Comparison of ENCODE assay signal across 27 cellular contexts in genomic region chr1:112285311-112285710, GRCh38.
"Had no signal": no experiment of that assay in that cellular context is flagged by ENCODE, and none has a peak within 500 bp of the region (broad histone marks: within the 10 kb centered on the region; RNA-seq: fewer than 3 reads in every experiment).

No MANE protein-coding gene starts in this region.

- H3K27ac Mint-ChIP-seq: activated CD4-positive, alpha-beta memory T cell treated with anti-CD3 and anti-CD28 coated beads for 36 hours; activated CD4-positive, alpha-beta T cell treated with anti-CD3 and anti-CD28 coated beads for 36 hours; activated CD4-positive, alpha-beta T cell treated with anti-CD3 and anti-CD28 coated beads, Interleukin-2, amount 10 ng/mL, durations not matched to agents 24 days and 14 days; activated CD8-positive, alpha-beta memory T cell treated with anti-CD3 and anti-CD28 coated beads, Interleukin-2, amount 10 ng/mL, durations not matched to agents 7 days and 5 days; activated CD8-positive, alpha-beta T cell treated with anti-CD3 and anti-CD28 coated beads, Interleukin-2, amount 10 ng/mL, durations not matched to agents 7 days and 5 days; activated naive CD8-positive, alpha-beta T cell; activated T-cell treated with anti-CD3 and anti-CD28 coated beads, Interleukin-2, amount 50 U/mL, for 72 hours; effector memory CD8-positive, alpha-beta T cell had no signal

- ATAC-seq: activated CD4-positive, alpha-beta T cell treated with anti-CD3 and anti-CD28 coated beads for 36 hours; activated CD8-positive, alpha-beta memory T cell treated with anti-CD3 and anti-CD28 coated beads, Interleukin-2, amount 10 ng/mL, durations not matched to agents 7 days and 5 days; activated CD8-positive, alpha-beta T cell treated with anti-CD3 and anti-CD28 coated beads, Interleukin-2, amount 10 ng/mL, durations not matched to agents 7 days and 5 days; activated T-cell treated with anti-CD3 and anti-CD28 coated beads, Interleukin-2, amount 50 U/mL, for 72 hours; body of pancreas; effector memory CD8-positive, alpha-beta T cell; esophagus mucosa; foreskin keratinocyte; gastrocnemius medialis had no signal

- H3K36me3 Mint-ChIP-seq: activated CD4-positive, alpha-beta memory T cell treated with anti-CD3 and anti-CD28 coated beads for 36 hours; activated CD8-positive, alpha-beta memory T cell treated with anti-CD3 and anti-CD28 coated beads, Interleukin-2, amount 10 ng/mL, durations not matched to agents 7 days and 5 days; activated naive CD8-positive, alpha-beta T cell had no signal

- H3K9me3 Mint-ChIP-seq: activated CD4-positive, alpha-beta memory T cell treated with anti-CD3 and anti-CD28 coated beads for 36 hours; activated CD4-positive, alpha-beta T cell treated with anti-CD3 and anti-CD28 coated beads, Interleukin-2, amount 10 ng/mL, durations not matched to agents 24 days and 14 days; effector memory CD8-positive, alpha-beta T cell had no signal

- DNase-seq: activated CD4-positive, alpha-beta memory T cell treated with anti-CD3 and anti-CD28 coated beads for 36 hours; activated CD4-positive, alpha-beta T cell treated with anti-CD3 and anti-CD28 coated beads for 36 hours; activated CD4-positive, alpha-beta T cell treated with anti-CD3 and anti-CD28 coated beads, Interleukin-2, amount 10 ng/mL, durations not matched to agents 24 days and 14 days; activated CD4-positive, CD25-positive, alpha-beta regulatory T cell; activated CD4-positive, CD25-positive, alpha-beta regulatory T cell treated with anti-CD3 and anti-CD28 coated beads, Interleukin-2, amount 50 U/mL, for 72 hours; activated CD8-positive, alpha-beta memory T cell treated with anti-CD3 and anti-CD28 coated beads, Interleukin-2, amount 10 ng/mL, durations not matched to agents 7 days and 5 days; activated CD8-positive, alpha-beta memory T cell treated with anti-CD3 and anti-CD28 coated beads, Interleukin-2, amount 50 U/mL, for 4 hours; activated CD8-positive, alpha-beta T cell treated with anti-CD3 and anti-CD28 coated beads, Interleukin-2, amount 10 ng/mL, durations not matched to agents 7 days and 5 days; activated effector memory CD4-positive, alpha-beta T cell treated with Interleukin-2 at 50 U/mL for 16 hours; activated gamma-delta T cell treated with Interleukin-2 at 50 U/mL for 16 hours; activated naive CD4-positive, alpha-beta T cell treated with anti-CD3 and anti-CD28 coated beads, Interleukin-2, amount 50 U/mL, for 16 hours; activated naive CD4-positive, alpha-beta T cell treated with Interleukin-2 at 50 U/mL for 16 hours; activated T-cell treated with anti-CD3 and anti-CD28 coated beads, Interleukin-2, amount 50 U/mL, for 1 hour; activated T-cell treated with anti-CD3 and anti-CD28 coated beads, Interleukin-2, amount 50 U/mL, for 72 hours; amygdala; aorta; body of pancreas; cortex of kidney; dermis blood vessel endothelial cell; effector CD4-positive, alpha-beta T cell; effector memory CD8-positive, alpha-beta T cell; foreskin keratinocyte; gastrocnemius medialis; glutamatergic neuron; T-helper 2 cell had no signal

- H3K4me3 Mint-ChIP-seq: activated CD4-positive, alpha-beta memory T cell treated with anti-CD3 and anti-CD28 coated beads for 36 hours; activated CD4-positive, alpha-beta T cell treated with anti-CD3 and anti-CD28 coated beads for 36 hours; activated CD4-positive, alpha-beta T cell treated with anti-CD3 and anti-CD28 coated beads, Interleukin-2, amount 10 ng/mL, durations not matched to agents 24 days and 14 days; activated CD8-positive, alpha-beta memory T cell treated with anti-CD3 and anti-CD28 coated beads, Interleukin-2, amount 10 ng/mL, durations not matched to agents 7 days and 5 days; activated CD8-positive, alpha-beta T cell treated with anti-CD3 and anti-CD28 coated beads, Interleukin-2, amount 10 ng/mL, durations not matched to agents 7 days and 5 days; activated naive CD8-positive, alpha-beta T cell; activated T-cell treated with anti-CD3 and anti-CD28 coated beads, Interleukin-2, amount 50 U/mL, for 72 hours; effector memory CD8-positive, alpha-beta T cell had no signal

- H3K4me1 Mint-ChIP-seq: activated CD4-positive, alpha-beta T cell treated with anti-CD3 and anti-CD28 coated beads for 36 hours; activated CD4-positive, alpha-beta T cell treated with anti-CD3 and anti-CD28 coated beads, Interleukin-2, amount 10 ng/mL, durations not matched to agents 24 days and 14 days; activated CD8-positive, alpha-beta memory T cell treated with anti-CD3 and anti-CD28 coated beads, Interleukin-2, amount 10 ng/mL, durations not matched to agents 7 days and 5 days had no signal
